ENCODE assay signal across 8 cellular contexts in genomic region chr4:145178740-145179139, GRCh38. TPM values are rescaled to one million over a fixed set of nuclear protein-coding genes. Genes with fewer than 3 reads are reported as not detected.
A peak's percentile ranks its signal among the peaks of the same experiment; 100 is the strongest.
DNase-seq lines count a peak whose midpoint lies in the region; ATAC-seq and TF ChIP-seq lines count a peak whose summit lies in the region.

No MANE protein-coding gene starts in this region.

- no peaks in the 10 kb centered on the region for H3K9me3 ChIP-seq in ovary

- no peak for TF ChIP-seq EP300 in ovary (IDR thresholded peaks at IDR 0.05)

- TF ChIP-seq CTCF in GM12875 (IDR thresholded peaks at IDR 0.05; ENCODE audit: borderline replicate concordance, insufficient read depth, low read depth, low read length) (no peak), epithelial cell of esophagus (IDR thresholded peaks at IDR 0.05; ENCODE audit: insufficient read depth, low read depth, low read length, missing control alignments) (no peak), ovary (IDR thresholded peaks at IDR 0.05) (no peak)

- no peaks in the 10 kb centered on the region for H3K36me3 ChIP-seq in ovary

- H3K27ac ChIP-seq in ovary = peak overlapping the region; percentile 36 to 97

- H3K4me3 ChIP-seq in GM12875 (ENCODE audit: low read depth, low read length) (peak overlapping the region; percentile 76), epithelial cell of esophagus (ENCODE audit: low read length) (peak overlapping the region; percentile 57), ovary (peak overlapping the region; percentile 68)

- no peak for ATAC-seq in HG03460 (IDR thresholded peaks at IDR 0.05; ENCODE audit: unreplicated experiment)
- ATAC-seq in GM21723 (IDR thresholded peaks at IDR 0.05; ENCODE audit: unreplicated experiment) = no peak

- intact Hi-C loops in ovary (cut with DNase I) = no loop called here

- peaks cover 10% of the 10 kb centered on the region for H3K4me1 ChIP-seq in ovary (ENCODE audit: insufficient read depth)

- no peaks in the 10 kb centered on the region for H3K27me3 ChIP-seq in ovary

- 4 to 7% (median 6%) methylated on average over 4 of the region's 4 CpGs for WGBS in ovary, 3 donors

- DNase-seq in RKO (ENCODE audit: low spot score) (peak; percentile 48), epithelial cell of esophagus (ENCODE audit: low read depth) (peak; percentile 11), ovary (no peak), retina (no peak), HPDE6-E6E7 (ENCODE audit: extremely low spot score) (no peak)

- no peak for TF ChIP-seq POLR2A in ovary (IDR thresholded peaks at IDR 0.05)

RNA-seq across cellular contexts. Expression of gene OTUD4, which starts 1.6 kb away (rescaled TPM):
- 10 to 100 TPM; 23.5 to 37.1 (median 33.3) TPM for total RNA-seq in ovary
- polyA plus RNA-seq in ovary = 10 to 100 TPM; 10.8 to 19.9 TPM

Comparison
In these comparisons a context has a peak if more than half of its experiments do, and no peak if none do; other contexts are left out.
1. DNase-seq: peak in RKO (single experiment) and epithelial cell of esophagus (single experiment); none in ovary (0 of 5), retina (single experiment) and HPDE6-E6E7 (single experiment).
2. Peak in every context shown above with its lines, with median percentiles within 50 percentile points of each other: H3K4me3 ChIP-seq.